22 cellular contexts compared by ENCODE assay signal in the genomic region with DNA sequence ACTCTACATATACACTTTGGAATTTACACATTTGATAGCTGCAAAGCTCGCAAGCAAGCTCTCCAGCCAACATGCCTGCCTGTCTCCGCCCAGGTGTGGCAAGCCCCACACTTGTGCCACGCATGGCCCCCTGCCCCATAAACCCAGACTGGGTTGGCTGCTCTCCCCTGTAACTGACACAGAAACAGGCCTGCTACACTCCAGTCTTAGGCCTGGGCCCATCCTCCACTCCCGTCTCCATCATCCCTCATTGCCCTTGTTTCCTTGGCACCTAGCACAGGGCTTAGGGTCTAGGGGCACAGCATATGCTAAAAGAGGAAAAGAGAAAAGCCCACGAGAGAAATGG. TPM values are rescaled to one million over a fixed set of nuclear protein-coding genes. Genes with fewer than 3 reads are reported as not detected.
A peak's percentile ranks its signal among the peaks of the same experiment; 100 is the strongest.
DNase-seq lines count a peak whose midpoint lies in the region; ATAC-seq and TF ChIP-seq lines count a peak whose summit lies in the region.
"Had no signal": no experiment of that assay in that cellular context is flagged by ENCODE, and none has a peak within 500 bp of the region (broad histone marks: within the 10 kb centered on the region; RNA-seq: fewer than 3 reads in every experiment).

No MANE protein-coding gene starts in this region.

- ATAC-seq in WTC11, result no peak
- ATAC-seq in stimulated activated memory B cell treated with anti-CD40 and anti-IgM and Interleukin-4, amounts not matched to agents 10 μg/mL and 1 μg/mL and 100 μg/mL, for 72 hours, result no peak
- ATAC-seq: CD8-positive, alpha-beta T cell; foreskin keratinocyte had no signal

- H3K4me1 ChIP-seq in endodermal cell (ENCODE audit: control insufficient read depth, insufficient read depth, low read length) (peaks cover 19% of the 10 kb centered on the region), mucosa of rectum (ENCODE audit: control insufficient read depth in 2 of 2, insufficient read depth in 2 of 2, low read length in 2 of 2) (peaks cover 30 to 55% of the 10 kb centered on the region in 2 donors), GM23248 (ENCODE audit: insufficient read depth) (peaks cover 43% of the 10 kb centered on the region)
- H3K4me1 ChIP-seq: parathyroid adenoma had no signal

- no peak overlapping the region for H2AFZ ChIP-seq in GM23248
- H2AFZ ChIP-seq: parathyroid adenoma had no signal

- peak overlapping the region; percentile 13 for H3K27ac Mint-ChIP-seq in WTC11
- H3K27ac Mint-ChIP-seq in endodermal cell, result peak overlapping the region; percentile 27
- peak overlapping the region; percentile 19 for H3K27ac Mint-ChIP-seq in stimulated activated memory B cell treated with anti-CD40 and anti-IgM and Interleukin-4, amounts not matched to agents 10 μg/mL and 1 μg/mL and 100 μg/mL, for 72 hours
- H3K27ac Mint-ChIP-seq: CD8-positive, alpha-beta T cell; naive thymus-derived CD4-positive, alpha-beta T cell had no signal

- peaks cover 24% of the 10 kb centered on the region for H3K36me3 ChIP-seq in endodermal cell (ENCODE audit: control insufficient read depth, insufficient read depth, low read length)
- H3K36me3 ChIP-seq in mucosa of rectum (ENCODE audit: control insufficient read depth in 2 of 2, insufficient read depth in 2 of 2, low read length in 2 of 2), result peaks cover 3 to 4% of the 10 kb centered on the region in 2 donors
- no peaks in the 10 kb centered on the region for H3K36me3 ChIP-seq in GM23248 (ENCODE audit: low read depth)
- H3K36me3 ChIP-seq: lower lobe of right lung had no signal

- peaks cover 91% of the 10 kb centered on the region for H3K79me2 ChIP-seq in GM23248 (ENCODE audit: insufficient read depth)

- H3K27me3 Mint-ChIP-seq in WTC11 (ENCODE audit: low read depth) (no peaks in the 10 kb centered on the region), endodermal cell (ENCODE audit: insufficient read depth) (no peaks in the 10 kb centered on the region)
- H3K27me3 Mint-ChIP-seq in stimulated activated memory B cell treated with anti-CD40 and anti-IgM and Interleukin-4, amounts not matched to agents 10 μg/mL and 1 μg/mL and 100 μg/mL, for 72 hours, result no peaks in the 10 kb centered on the region
- H3K27me3 Mint-ChIP-seq: naive thymus-derived CD4-positive, alpha-beta T cell had no signal

- H3K4me1 Mint-ChIP-seq in WTC11, result peaks cover 47% of the 10 kb centered on the region
- peaks cover 26% of the 10 kb centered on the region for H3K4me1 Mint-ChIP-seq in endodermal cell
- peaks cover 65% of the 10 kb centered on the region for H3K4me1 Mint-ChIP-seq in stimulated activated memory B cell treated with anti-CD40 and anti-IgM and Interleukin-4, amounts not matched to agents 10 μg/mL and 1 μg/mL and 100 μg/mL, for 72 hours

- H3K27me3 ChIP-seq in endodermal cell (ENCODE audit: control insufficient read depth, insufficient read depth, low read length, poor library complexity, severe bottlenecking) (no peaks in the 10 kb centered on the region), mucosa of rectum (ENCODE audit: control insufficient read depth in 2 of 2, insufficient read depth in 2 of 2, low read length in 2 of 2) (no peaks in the 10 kb centered on the region), GM23248 (replicated peaks; ENCODE audit: insufficient read depth) (no peaks in the 10 kb centered on the region)
- H3K27me3 ChIP-seq: foreskin keratinocyte, testis had no signal

- H3K9me3 ChIP-seq in endodermal cell (ENCODE audit: control insufficient read depth, low read length), result peaks cover 11% of the 10 kb centered on the region
- no peaks in the 10 kb centered on the region for H3K9me3 ChIP-seq in mucosa of rectum (ENCODE audit: control insufficient read depth in 2 of 2, low read length in 2 of 2)
- H3K9me3 ChIP-seq in GM23248 (ENCODE audit: low read depth), result no peaks in the 10 kb centered on the region
- H3K9me3 ChIP-seq: lower lobe of right lung, SK-N-SH, testis had no signal

- H3K4me3 ChIP-seq in endodermal cell (ENCODE audit: low read length), result no peak overlapping the region
- H3K4me3 ChIP-seq in mucosa of rectum (ENCODE audit: low read length in 2 of 2), result no peak overlapping the region
- no peak overlapping the region for H3K4me3 ChIP-seq in GM23248
- H3K4me3 ChIP-seq: lower lobe of right lung, testis had no signal

- H3K9ac ChIP-seq in endodermal cell (ENCODE audit: extremely low read depth, low read length, poor library complexity, severe bottlenecking), result no peak overlapping the region
- peak overlapping the region in 1 of 2 donors; percentile 16 for H3K9ac ChIP-seq in mucosa of rectum (ENCODE audit: low read depth in 1 of 2, low read length in 2 of 2)
- H3K9ac ChIP-seq in GM23248, result no peak overlapping the region
- H3K9ac ChIP-seq: parathyroid adenoma, SK-N-SH had no signal

- 88 to 90% methylated on average over 4 to 5 of the region's 5 CpGs for WGBS in endodermal cell (ENCODE audit: insufficient coverage in 1 of 2, insufficient read length in 1 of 2), 2 experiments
- 82% methylated on average over 5 of the region's 5 CpGs for WGBS in GM23248 (ENCODE audit: low coverage in 1 of 2, low lambda C conversion rate in 2 of 2, missing lambda C conversion rate in 2 of 2), 2 experiments

- H3K9me3 Mint-ChIP-seq in WTC11 (peaks cover 20% of the 10 kb centered on the region), endodermal cell (peaks cover 20% of the 10 kb centered on the region)
- H3K9me3 Mint-ChIP-seq in stimulated activated memory B cell treated with anti-CD40 and anti-IgM and Interleukin-4, amounts not matched to agents 10 μg/mL and 1 μg/mL and 100 μg/mL, for 72 hours, result no peaks in the 10 kb centered on the region

- DNase-seq in WTC11 (ENCODE audit: low spot score) (no peak), endodermal cell (no peak), T1000 (lab: John Stamatoyannopoulos, UW) (no peak), GM19238 (ENCODE audit: insufficient read length, low spot score) (no peak), GM23248 (no peak)
- DNase-seq: activated CD4-positive, alpha-beta T cell treated with anti-CD3 and anti-CD28 coated beads, Interleukin-2, amount 50 U/mL, for 48 hours; activated CD8-positive, alpha-beta memory T cell treated with anti-CD3 and anti-CD28 coated beads, Interleukin-2, amount 50 U/mL, for 48 hours; activated gamma-delta T cell; anterior cingulate cortex; CD8-positive, alpha-beta T cell; foreskin keratinocyte; KG1; lower lobe of right lung; naive thymus-derived CD4-positive, alpha-beta T cell; NCI-H146; NCI-H2171 treated with DMSO at 0.1 percent for 48 hours; NCI-H526 treated with DMSO at 0.1 percent for 48 hours; SK-N-SH; testis had no signal

- H3K27ac ChIP-seq in endodermal cell (ENCODE audit: low read depth, low read length) (no peak overlapping the region), mucosa of rectum (ENCODE audit: low read depth in 2 of 2, low read length in 2 of 2) (peak overlapping the region; percentile 74), GM23248 (no peak overlapping the region)
- H3K27ac ChIP-seq: foreskin keratinocyte, parathyroid adenoma, testis had no signal

- no peak for TF ChIP-seq CTCF in WTC11 (IDR thresholded peaks at IDR 0.05)
- TF ChIP-seq CTCF in endodermal cell (conservative IDR thresholded peaks at IDR 0.05), result no peak

- CTCF ChIA-PET in WTC11 (lab: Charles Lee), result interaction anchor here (1.0 kb wide), 1 partner anchor 16 kb away, joined by 3 read pairs; no protein-coding TSS in a partner anchor

- in situ Hi-C loops in GM23248 (cut with MboI), result no loop called here

- POLR2A ChIA-PET in WTC11 (lab: Charles Lee), result no interaction called here

- peaks cover 24% of the 10 kb centered on the region for H3K36me3 Mint-ChIP-seq in WTC11
- peaks cover 20% of the 10 kb centered on the region for H3K36me3 Mint-ChIP-seq in endodermal cell (ENCODE audit: low read depth)
- H3K36me3 Mint-ChIP-seq in stimulated activated memory B cell treated with anti-CD40 and anti-IgM and Interleukin-4, amounts not matched to agents 10 μg/mL and 1 μg/mL and 100 μg/mL, for 72 hours, result no peaks in the 10 kb centered on the region

- H4K20me1 ChIP-seq in GM23248 (ENCODE audit: insufficient read depth), result no peaks in the 10 kb centered on the region

- no peak overlapping the region for H3K4me2 ChIP-seq in GM23248 (ENCODE audit: unreplicated experiment)
- H3K4me2 ChIP-seq: SK-N-SH had no signal

- H3K4me3 Mint-ChIP-seq in WTC11 (no peak overlapping the region), endodermal cell (no peak overlapping the region)
- no peak overlapping the region for H3K4me3 Mint-ChIP-seq in stimulated activated memory B cell treated with anti-CD40 and anti-IgM and Interleukin-4, amounts not matched to agents 10 μg/mL and 1 μg/mL and 100 μg/mL, for 72 hours
- H3K4me3 Mint-ChIP-seq: CD8-positive, alpha-beta T cell; naive thymus-derived CD4-positive, alpha-beta T cell had no signal

- H3F3A ChIP-seq in GM23248 (ENCODE audit: insufficient read depth), result peaks cover 42% of the 10 kb centered on the region

- no peaks in the 10 kb centered on the region for H3K9me2 ChIP-seq in GM23248 (ENCODE audit: insufficient read depth)
- H3K9me2 ChIP-seq: SK-N-SH had no signal

TF ChIP-seq in WTC11, 78 proteins besides CTCF, POLR2A, EP300 and RAD21 (continues in another document):
- TF ChIP-seq NR2C2 (CRISPR knock-in tag; IDR thresholded peaks at IDR 0.05) (no peak), ZNF232 (CRISPR knock-in tag; IDR thresholded peaks at IDR 0.05) (no peak), MXD4 (CRISPR knock-in tag; IDR thresholded peaks at IDR 0.05; ENCODE audit: borderline replicate concordance) (no peak), ZNF671 (CRISPR knock-in tag; IDR thresholded peaks at IDR 0.05) (no peak), E2F4 (CRISPR knock-in tag; IDR thresholded peaks at IDR 0.05; ENCODE audit: borderline replicate concordance, low read depth) (no peak), ETV6 (CRISPR knock-in tag; IDR thresholded peaks at IDR 0.05) (no peak), MLX (CRISPR knock-in tag; IDR thresholded peaks at IDR 0.05) (no peak)

RNA-seq across cellular contexts. Expression of gene PACSIN2, which starts 41.4 kb away (rescaled TPM):
- 64.1 to 70.5 TPM (median 69.0 TPM) in 3 replicates for total RNA-seq in WTC11 (2021)
- 10 to 100 TPM; 60.7 to 61.4 TPM for total RNA-seq in endodermal cell
- 47.8 TPM for polyA plus RNA-seq in endodermal cell (2013, experiment 1 of 2)
- polyA plus RNA-seq in endodermal cell (2013, experiment 2 of 2), result 50.9 TPM
- total RNA-seq in GM23248 (2014; rRNA removed; shearing (Covaris generic)), result 35.5 and 43.7 TPM in 2 replicates
- polyA plus RNA-seq in GM23248 (2016; fragmentation: Nextera tagmentation; extraction: Ambion mirVana), result 36.0 and 36.5 TPM in 2 replicates

Comparison
In these comparisons a context has a peak if more than half of its experiments do, and no peak if none do; other contexts are left out.
1. H3K27ac ChIP-seq: peak in mucosa of rectum (2 of 2); none in endodermal cell (single experiment) and GM23248 (single experiment).
2. Peak in every context shown above with its lines, with median percentiles within 50 percentile points of each other: H3K27ac Mint-ChIP-seq.